ENCODE assay signal across 7 cellular contexts in genomic region chr20:61360296-61360695, GRCh38.
"Had no signal": no experiment of that assay in that cellular context is flagged by ENCODE, and none has a peak within 500 bp of the region (broad histone marks: within the 10 kb centered on the region; RNA-seq: fewer than 3 reads in every experiment).

No MANE protein-coding gene starts in this region.

- H3K4me3 ChIP-seq: GM23248, HAP-1 had no signal

- H3K27ac Mint-ChIP-seq: HFFc6 had no signal

- DNase-seq: GM23248, GOT3, H7, HFFc6, IMR-90 had no signal

- H3K4me3 Mint-ChIP-seq: HFFc6 had no signal

- H3K36me3 ChIP-seq: HAP-1 had no signal

- H3K9me3 ChIP-seq: HAP-1 had no signal

- H3K9ac ChIP-seq: GM23248 had no signal

- H2AFZ ChIP-seq: GM23248 had no signal

- H3K4me1 ChIP-seq: HAP-1 had no signal

- ATAC-seq: HCT116 had no signal

- H3K27ac ChIP-seq: GM23248 had no signal
